ENCODE assay signal across 13 cellular contexts in the genomic region with DNA sequence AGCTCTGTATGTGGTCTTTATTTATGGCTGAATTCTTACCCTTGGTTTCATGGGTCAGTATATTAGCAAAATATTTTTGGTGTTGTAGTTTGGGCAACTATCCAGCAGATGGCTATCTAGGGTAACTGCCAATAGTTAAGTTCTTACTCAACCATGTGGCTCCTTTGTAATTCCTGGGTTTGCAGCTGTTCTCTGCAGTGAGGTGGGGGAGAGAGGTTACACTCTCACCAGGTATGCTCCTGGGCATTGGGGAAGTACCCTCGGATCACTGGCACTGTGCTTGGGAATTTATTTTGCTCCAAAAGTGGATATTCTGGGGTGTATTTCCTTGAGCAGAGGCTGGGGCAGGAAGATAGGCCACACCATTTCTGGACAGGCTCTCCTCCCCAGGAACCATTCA.
DNase-seq lines count a peak whose midpoint lies in the region; ATAC-seq and TF ChIP-seq lines count a peak whose summit lies in the region.
"Had no signal": no experiment of that assay in that cellular context is flagged by ENCODE, and none has a peak within 500 bp of the region (broad histone marks: within the 10 kb centered on the region; RNA-seq: fewer than 3 reads in every experiment).

No MANE protein-coding gene starts in this region.

- H3K4me3 Mint-ChIP-seq in neural progenitor cell: no peak overlapping the region
- H3K4me3 Mint-ChIP-seq: activated CD4-positive, alpha-beta T cell treated with anti-CD3 and anti-CD28 coated beads, Interleukin-2, amount 10 ng/mL, durations not matched to agents 7 days and 5 days had no signal

- ATAC-seq in Right ventricle myocardium superior (ENCODE audit: poor library complexity): no peak
- ATAC-seq: A549 had no signal

- no peak for TF ChIP-seq POLR2A in adrenal gland (IDR thresholded peaks at IDR 0.05)

- H2AFZ ChIP-seq in MM.1S (ENCODE audit: low read length) (peak overlapping the region; percentile 35; the same call in 1 of the 2 replicates), neural progenitor cell (replicated peaks) (peak overlapping the region; percentile 32)

- intact Hi-C loops in Right ventricle myocardium superior (cut with DNase I): no loop called here
- intact Hi-C loops in adrenal gland (cut with DNase I): no loop called here

- H3K4me3 ChIP-seq in MM.1S (ENCODE audit: low read length): no peak overlapping the region
- no peak overlapping the region for H3K4me3 ChIP-seq in neural progenitor cell
- no peak overlapping the region for H3K4me3 ChIP-seq in adrenal gland
- H3K4me3 ChIP-seq: A549, cardiac muscle cell had no signal

- H3F3A ChIP-seq in MM.1S (ENCODE audit: insufficient read depth, low read length) (no peaks in the 10 kb centered on the region), neural progenitor cell (ENCODE audit: low read depth) (no peaks in the 10 kb centered on the region)

- H3K36me3 ChIP-seq in MM.1S (replicated peaks; ENCODE audit: insufficient read depth, low read length): no peaks in the 10 kb centered on the region
- H3K36me3 ChIP-seq in neural progenitor cell: no peaks in the 10 kb centered on the region
- H3K36me3 ChIP-seq in adrenal gland (replicated peaks in 1 of 2): no peaks in the 10 kb centered on the region
- H3K36me3 ChIP-seq: cardiac muscle cell had no signal

- no peak overlapping the region for H3K4me2 ChIP-seq in MM.1S (ENCODE audit: low read depth, low read length)
- H3K4me2 ChIP-seq in neural progenitor cell: no peak overlapping the region
- H3K4me2 ChIP-seq: A549 had no signal

- peak; percentile 2 for DNase-seq in NCI-H2171 treated with DMSO at 0.1 percent for 48 hours (lab: John Stamatoyannopoulos, UW)
- no peak for DNase-seq in NCI-H2171 (lab: John Stamatoyannopoulos, UW)
- DNase-seq in MM.1S: peak; percentile 72
- peak; percentile 40 for DNase-seq in amniotic epithelial cell (ENCODE audit: low read depth)
- DNase-seq in neural progenitor cell (ENCODE audit: low spot score): peak; percentile 5
- DNase-seq in HuH-7.5 (ENCODE audit: low spot score): no peak
- DNase-seq in Right ventricle myocardium superior: no peak
- no peak for DNase-seq in adrenal gland
- DNase-seq: activated CD4-positive, alpha-beta T cell treated with anti-CD3 and anti-CD28 coated beads, Interleukin-2, amount 10 ng/mL, durations not matched to agents 7 days and 5 days; NCI-H2029 treated with DMSO at 0.1 percent for 48 hours; stimulated activated naive CD4-positive, alpha-beta T cell had no signal

- H3K79me2 ChIP-seq in MM.1S (ENCODE audit: low read length): no peaks in the 10 kb centered on the region
- H3K79me2 ChIP-seq in neural progenitor cell (ENCODE audit: low read depth): no peaks in the 10 kb centered on the region

- H4K20me1 ChIP-seq in MM.1S (ENCODE audit: insufficient read depth, low read length) (no peaks in the 10 kb centered on the region), neural progenitor cell (ENCODE audit: low read depth) (no peaks in the 10 kb centered on the region)

- TF ChIP-seq CTCF in MM.1S (IDR thresholded peaks at IDR 0.05; ENCODE audit: low read length) (peak; percentile 72), neural progenitor cell (IDR thresholded peaks at IDR 0.05) (peak; percentile 47), adrenal gland (IDR thresholded peaks at IDR 0.05) (no peak)

- H3K9me3 Mint-ChIP-seq in neural progenitor cell: peaks cover 25% of the 10 kb centered on the region

- no peaks in the 10 kb centered on the region for H3K27me3 ChIP-seq in MM.1S (replicated peaks; ENCODE audit: insufficient read depth, low read length)
- H3K27me3 ChIP-seq in neural progenitor cell: no peaks in the 10 kb centered on the region
- no peaks in the 10 kb centered on the region for H3K27me3 ChIP-seq in adrenal gland
- H3K27me3 ChIP-seq: cardiac muscle cell had no signal

- H3K4me1 Mint-ChIP-seq in neural progenitor cell: no peaks in the 10 kb centered on the region
- H3K4me1 Mint-ChIP-seq: activated CD4-positive, alpha-beta T cell treated with anti-CD3 and anti-CD28 coated beads, Interleukin-2, amount 10 ng/mL, durations not matched to agents 7 days and 5 days had no signal

- H3K9ac ChIP-seq in MM.1S (ENCODE audit: low read length) (no peak overlapping the region), neural progenitor cell (no peak overlapping the region)

- H3K9me3 ChIP-seq in MM.1S (replicated peaks; ENCODE audit: insufficient read depth, low read length): no peaks in the 10 kb centered on the region
- no peaks in the 10 kb centered on the region for H3K9me3 ChIP-seq in neural progenitor cell (ENCODE audit: low read depth)
- H3K9me3 ChIP-seq in adrenal gland (replicated peaks in 1 of 3): peaks cover 0 to 7% (median 0%) of the 10 kb centered on the region in 3 donors
- H3K9me3 ChIP-seq: A549 had no signal

- H3K27ac Mint-ChIP-seq in neural progenitor cell: no peak overlapping the region
- H3K27ac Mint-ChIP-seq: activated CD4-positive, alpha-beta T cell treated with anti-CD3 and anti-CD28 coated beads, Interleukin-2, amount 10 ng/mL, durations not matched to agents 7 days and 5 days had no signal

- WGBS in adrenal gland, 4 donors: 75 to 83% (median 82%) methylated on average over 1 of the region's 1 CpG; no CpG with 5 or more reads in 1 of the 4 donors

- H3K27ac ChIP-seq in MM.1S (ENCODE audit: low read length): no peak overlapping the region
- H3K27ac ChIP-seq in neural progenitor cell: no peak overlapping the region
- H3K27ac ChIP-seq in adrenal gland: no peak overlapping the region
- H3K27ac ChIP-seq: A549, cardiac muscle cell had no signal

- H3K36me3 Mint-ChIP-seq in neural progenitor cell: no peaks in the 10 kb centered on the region

- no peaks in the 10 kb centered on the region for H3K4me1 ChIP-seq in MM.1S (ENCODE audit: low read length)
- H3K4me1 ChIP-seq in neural progenitor cell: no peaks in the 10 kb centered on the region
- no peaks in the 10 kb centered on the region for H3K4me1 ChIP-seq in adrenal gland (replicated peaks in 1 of 2)
- H3K4me1 ChIP-seq: A549 had no signal

- no peaks in the 10 kb centered on the region for H3K9me2 ChIP-seq in MM.1S (replicated peaks; ENCODE audit: insufficient read depth, low read length)

- no peaks in the 10 kb centered on the region for H3K27me3 Mint-ChIP-seq in neural progenitor cell (ENCODE audit: insufficient read depth, low read depth)
- H3K27me3 Mint-ChIP-seq: activated CD4-positive, alpha-beta T cell treated with anti-CD3 and anti-CD28 coated beads, Interleukin-2, amount 10 ng/mL, durations not matched to agents 7 days and 5 days had no signal

Comparison
In these comparisons a context has a peak if more than half of its experiments do, and no peak if none do; other contexts are left out.
1. DNase-seq: peak in NCI-H2171 treated with DMSO at 0.1 percent for 48 hours (single experiment), MM.1S (single experiment), amniotic epithelial cell (single experiment) and neural progenitor cell (single experiment); none in NCI-H2171 (single experiment), HuH-7.5 (single experiment), Right ventricle myocardium superior (single experiment) and adrenal gland (0 of 7).
2. CTCF ChIP-seq: peak in MM.1S (single experiment) and neural progenitor cell (single experiment); none in adrenal gland (0 of 6).